ENCODE assay signal across 30 cellular contexts in the genomic region with DNA sequence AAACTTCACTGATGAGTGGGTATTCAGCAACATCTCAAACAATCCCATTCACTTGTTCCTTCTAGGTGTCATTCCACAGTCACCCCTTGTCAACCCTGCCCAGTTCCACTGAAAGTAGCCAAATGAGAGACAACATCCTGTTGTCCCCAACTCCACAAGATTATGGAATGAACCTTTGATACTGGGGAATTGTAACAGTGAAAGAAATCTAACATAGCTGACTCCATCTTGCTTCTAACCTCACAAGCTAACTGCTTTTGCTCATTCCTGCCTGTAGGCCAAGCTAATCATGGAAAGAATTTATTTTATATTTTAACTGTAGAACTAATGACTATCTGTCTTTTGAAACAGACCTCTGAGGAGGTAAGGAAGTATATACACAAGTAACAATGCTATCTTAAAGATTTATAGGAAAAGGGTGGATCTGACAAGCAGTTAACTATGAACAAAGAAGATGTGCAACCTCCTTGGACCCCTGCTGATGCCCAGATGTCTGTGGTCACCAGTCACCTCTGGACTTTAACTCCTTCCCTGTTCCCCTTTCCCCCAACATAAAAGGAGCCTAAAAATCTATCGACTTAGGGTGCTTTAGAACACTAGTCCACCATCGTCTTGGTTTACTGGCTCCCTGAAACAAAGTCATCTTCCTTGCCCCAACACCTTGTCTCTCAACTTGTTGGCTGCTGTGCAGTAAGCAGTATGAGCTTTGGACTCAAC. TPM values are rescaled to one million over a fixed set of nuclear protein-coding genes. Genes with fewer than 3 reads are reported as not detected.
DNase-seq lines count a peak whose midpoint lies in the region; ATAC-seq and TF ChIP-seq lines count a peak whose summit lies in the region.
"Had no signal": no experiment of that assay in that cellular context is flagged by ENCODE, and none has a peak within 500 bp of the region (broad histone marks: within the 10 kb centered on the region; RNA-seq: fewer than 3 reads in every experiment).

No MANE protein-coding gene starts in this region.

- in situ Hi-C loops in KBM-7 (cut with MboI; ENCODE audit: low pct_unique_long_range_greater_than_20kb, low sequenced_read_pairs), result no loop called here

- H3K9me3 Mint-ChIP-seq in IgD-negative memory B cell, result no peaks in the 10 kb centered on the region
- no peaks in the 10 kb centered on the region for H3K9me3 Mint-ChIP-seq in chondrocyte (ENCODE audit: low read depth)
- H3K9me3 Mint-ChIP-seq in nephron, result no peaks in the 10 kb centered on the region
- no peaks in the 10 kb centered on the region for H3K9me3 Mint-ChIP-seq in activated CD4-positive, alpha-beta T cell treated with anti-CD3 and anti-CD28 coated beads for 36 hours (ENCODE audit: low read depth)
- H3K9me3 Mint-ChIP-seq: activated naive CD8-positive, alpha-beta T cell treated with anti-CD3 and anti-CD28 coated beads, Interleukin-2, amount 10 ng/mL, durations not matched to agents 7 days and 5 days; central memory CD8-positive, alpha-beta T cell; naive thymus-derived CD8-positive, alpha-beta T cell; T-helper 1 cell treated with Interleukin-12 subunit alpha and Interleukin-12 subunit beta and Interleukin-4 antibody, amounts not matched to agents 30 μg/mL and 1 μg/mL, for 36 hours had no signal

- H3K4me1 Mint-ChIP-seq in IgD-negative memory B cell (peaks cover 14 to 27% (median 18%) of the 10 kb centered on the region in 3 donors), chondrocyte (ENCODE audit: low read depth) (no peaks in the 10 kb centered on the region), nephron (peaks cover 21% of the 10 kb centered on the region)
- no peaks in the 10 kb centered on the region for H3K4me1 Mint-ChIP-seq in activated CD4-positive, alpha-beta T cell treated with anti-CD3 and anti-CD28 coated beads for 36 hours
- H3K4me1 Mint-ChIP-seq: activated naive CD8-positive, alpha-beta T cell treated with anti-CD3 and anti-CD28 coated beads, Interleukin-2, amount 10 ng/mL, durations not matched to agents 7 days and 5 days; central memory CD8-positive, alpha-beta T cell had no signal

- DNase-seq in AG09319 (ENCODE audit: extremely low read depth, low read depth) (no peak), chondrocyte (ENCODE audit: low spot score) (no peak), KBM-7 (no peak), caudate nucleus (lab: John Stamatoyannopoulos, UW) (no peak)
- no peak for DNase-seq in activated CD4-positive, alpha-beta T cell treated with anti-CD3 and anti-CD28 coated beads for 36 hours
- DNase-seq: activated CD4-positive, alpha-beta T cell treated with anti-CD3 and anti-CD28 coated beads for 4 hours; activated effector memory CD4-positive, alpha-beta T cell treated with anti-CD3 and anti-CD28 coated beads, Interleukin-2, amount 50 U/mL, for 16 hours; activated naive CD8-positive, alpha-beta T cell treated with anti-CD3 and anti-CD28 coated beads, Interleukin-2, amount 10 ng/mL, durations not matched to agents 7 days and 5 days; activated T-cell treated with anti-CD3 and anti-CD28 coated beads for 4 hours; C1 segment of cervical spinal cord; COR-L47; DMS79; GDM1; glutamatergic neuron; islet precursor cell; MG63; naive thymus-derived CD8-positive, alpha-beta T cell; NCI-H1417; NCI-H2081; NCI-H345; retina; RPMI8226; stimulated activated CD4-positive, alpha-beta T cell treated with anti-CD3 and anti-CD28 coated beads, Interleukin-2, amount 100 ng/mL, for 24 hours; transverse colon had no signal

- TF ChIP-seq CTCF in AG09319 (IDR thresholded peaks at IDR 0.05; ENCODE audit: low read depth, low read length) (peak; percentile 3; the same call in 1 of the 2 replicates), chondrocyte (IDR thresholded peaks at IDR 0.05) (peak; percentile 26), nephron (IDR thresholded peaks at IDR 0.05; ENCODE audit: unreplicated experiment in 3 of 3) (no peak)

- intact Hi-C loops in activated CD4-positive, alpha-beta T cell treated with anti-CD3 and anti-CD28 coated beads for 36 hours (cut with DNase I, micrococcal nuclease), result no loop called here

- POLR2A ChIA-PET in activated CD4-positive, alpha-beta T cell treated with anti-CD3 and anti-CD28 coated beads for 36 hours (lab: Charles Lee), result interaction anchor here (0.5 kb wide), 1 partner anchor 12 kb away, joined by 7 read pairs; no protein-coding TSS in a partner anchor

- peak overlapping the region in 1 of 4 donors; percentile 16 for H3K4me3 Mint-ChIP-seq in IgD-negative memory B cell
- no peak overlapping the region for H3K4me3 Mint-ChIP-seq in chondrocyte (ENCODE audit: unreplicated experiment)
- H3K4me3 Mint-ChIP-seq in nephron, result no peak overlapping the region
- no peak overlapping the region for H3K4me3 Mint-ChIP-seq in activated CD4-positive, alpha-beta T cell treated with anti-CD3 and anti-CD28 coated beads for 36 hours
- H3K4me3 Mint-ChIP-seq: activated naive CD8-positive, alpha-beta T cell treated with anti-CD3 and anti-CD28 coated beads, Interleukin-2, amount 10 ng/mL, durations not matched to agents 7 days and 5 days; central memory CD8-positive, alpha-beta T cell; naive thymus-derived CD8-positive, alpha-beta T cell; T-helper 1 cell treated with Interleukin-12 subunit alpha and Interleukin-12 subunit beta and Interleukin-4 antibody, amounts not matched to agents 30 μg/mL and 1 μg/mL, for 36 hours had no signal

- CTCF ChIA-PET in activated CD4-positive, alpha-beta T cell treated with anti-CD3 and anti-CD28 coated beads for 36 hours (lab: Charles Lee), result interaction anchor here (0.8 to 4.2 kb wide), 3 partner anchors 9 to 81 kb away, joined by 3 to 43 read pairs (median 27); no protein-coding TSS in a partner anchor

- H3K36me3 Mint-ChIP-seq in IgD-negative memory B cell (peaks cover 1% of the 10 kb centered on the region), chondrocyte (ENCODE audit: low read depth) (no peaks in the 10 kb centered on the region), nephron (ENCODE audit: low read depth) (no peaks in the 10 kb centered on the region)
- H3K36me3 Mint-ChIP-seq in activated CD4-positive, alpha-beta T cell treated with anti-CD3 and anti-CD28 coated beads for 36 hours (ENCODE audit: low read depth), result no peaks in the 10 kb centered on the region
- H3K36me3 Mint-ChIP-seq: activated naive CD8-positive, alpha-beta T cell treated with anti-CD3 and anti-CD28 coated beads, Interleukin-2, amount 10 ng/mL, durations not matched to agents 7 days and 5 days; naive thymus-derived CD8-positive, alpha-beta T cell had no signal

- H3K27ac Mint-ChIP-seq in IgD-negative memory B cell, result peak overlapping the region in 2 of 3 donors; percentile 6 to 76
- no peak overlapping the region for H3K27ac Mint-ChIP-seq in chondrocyte (ENCODE audit: unreplicated experiment)
- H3K27ac Mint-ChIP-seq in nephron, result peak overlapping the region; percentile 71 to 82 (median 76)
- no peak overlapping the region for H3K27ac Mint-ChIP-seq in activated CD4-positive, alpha-beta T cell treated with anti-CD3 and anti-CD28 coated beads for 36 hours
- H3K27ac Mint-ChIP-seq: activated naive CD8-positive, alpha-beta T cell treated with anti-CD3 and anti-CD28 coated beads, Interleukin-2, amount 10 ng/mL, durations not matched to agents 7 days and 5 days; naive thymus-derived CD8-positive, alpha-beta T cell; T-helper 1 cell treated with Interleukin-12 subunit alpha and Interleukin-12 subunit beta and Interleukin-4 antibody, amounts not matched to agents 30 μg/mL and 1 μg/mL, for 36 hours had no signal

- H3K27me3 Mint-ChIP-seq in IgD-negative memory B cell (no peaks in the 10 kb centered on the region), chondrocyte (ENCODE audit: low read depth) (no peaks in the 10 kb centered on the region), nephron (ENCODE audit: low read depth) (peaks cover 3% of the 10 kb centered on the region)
- no peaks in the 10 kb centered on the region for H3K27me3 Mint-ChIP-seq in activated CD4-positive, alpha-beta T cell treated with anti-CD3 and anti-CD28 coated beads for 36 hours
- H3K27me3 Mint-ChIP-seq: central memory CD8-positive, alpha-beta T cell; naive thymus-derived CD8-positive, alpha-beta T cell had no signal

- H3K27ac ChIP-seq in caudate nucleus (ENCODE audit: low read depth, low read length), result no peak overlapping the region
- H3K27ac ChIP-seq: SK-N-MC, transverse colon had no signal

- ATAC-seq in GM18520 (IDR thresholded peaks at IDR 0.05; ENCODE audit: unreplicated experiment), result no peak
- no peak for ATAC-seq in activated CD4-positive, alpha-beta T cell treated with anti-CD3 and anti-CD28 coated beads for 36 hours
- ATAC-seq: naive thymus-derived CD8-positive, alpha-beta T cell had no signal

RNA-seq across cellular contexts. Expression of gene ANXA4, which starts 6.9 kb away (rescaled TPM):
- polyA plus RNA-seq in IgD-negative memory B cell, result 121 TPM
- 88.1 to 100 TPM (median 99.0 TPM) in 3 replicates for total RNA-seq in chondrocyte
- 10 to 100 TPM; 24.8 to 30.7 TPM for total RNA-seq in activated CD4-positive, alpha-beta T cell treated with anti-CD3 and anti-CD28 coated beads for 36 hours

Comparison
In these comparisons a context has a peak if more than half of its experiments do, and no peak if none do; other contexts are left out.
1. CTCF ChIP-seq: peak in AG09319 (single experiment) and chondrocyte (single experiment); none in nephron (0 of 3).
2. H3K27ac Mint-ChIP-seq: peak in IgD-negative memory B cell (2 of 3) and nephron (3 of 3); none in chondrocyte (single experiment) and activated CD4-positive, alpha-beta T cell treated with anti-CD3 and anti-CD28 coated beads for 36 hours (single experiment).